ENCODE assay signal across 26 cellular contexts in the genomic region with DNA sequence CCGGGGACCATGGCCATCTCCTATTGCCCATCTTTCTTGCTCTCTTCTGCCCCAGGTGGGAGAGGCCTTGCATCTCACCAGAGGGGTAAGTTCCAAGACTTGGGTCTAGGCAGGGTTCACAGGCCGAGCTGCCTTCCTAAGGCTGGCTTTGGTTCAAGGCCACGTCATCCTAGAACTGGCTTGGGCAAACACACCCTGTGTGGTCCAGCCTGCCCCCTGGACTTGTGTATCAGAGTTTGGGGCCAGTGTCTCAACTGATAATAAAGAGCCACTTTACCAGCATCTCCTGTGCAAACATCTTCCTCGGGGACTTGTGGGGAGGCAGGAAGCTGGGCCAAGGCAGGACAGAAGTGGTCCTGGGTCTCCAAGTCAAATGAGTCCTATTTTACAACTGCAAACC.
"Had no signal": no experiment of that assay in that cellular context is flagged by ENCODE, and none has a peak within 500 bp of the region (broad histone marks: within the 10 kb centered on the region; RNA-seq: fewer than 3 reads in every experiment).

No MANE protein-coding gene starts in this region.

- H3K27me3 Mint-ChIP-seq: activated CD4-positive, alpha-beta T cell treated with anti-CD3 and anti-CD28 coated beads for 36 hours; activated naive CD8-positive, alpha-beta T cell treated with anti-CD3 and anti-CD28 coated beads, Interleukin-2, amount 50 U/mL, for 24 hours; activated T-cell treated with anti-CD3 and anti-CD28 coated beads, Interleukin-2, amount 50 U/mL, for 24 hours; brain had no signal

- FAIRE-seq: K562, RCC 7860 had no signal

- H3K4me1 Mint-ChIP-seq: activated naive CD8-positive, alpha-beta T cell treated with anti-CD3 and anti-CD28 coated beads, Interleukin-2, amount 50 U/mL, for 24 hours had no signal

- H3K4me2 ChIP-seq: SK-N-SH had no signal

- H3K27me3 ChIP-seq: ascending aorta, cardiac muscle cell had no signal

- H3K9ac ChIP-seq: SK-N-SH had no signal

- DNase-seq: activated CD4-positive, alpha-beta T cell treated with anti-CD3 and anti-CD28 coated beads for 36 hours; activated CD4-positive, alpha-beta T cell treated with anti-CD3 and anti-CD28 coated beads, Interleukin-2, amount 50 U/mL, for 1 hour; activated CD8-positive, alpha-beta T cell treated with anti-CD3 and anti-CD28 coated beads, Interleukin-2, amount 10 ng/mL, durations not matched to agents 7 days and 5 days; activated effector memory CD4-positive, alpha-beta T cell treated with anti-CD3 and anti-CD28 coated beads, Interleukin-2, amount 50 U/mL, for 16 hours; activated naive CD4-positive, alpha-beta T cell treated with Interleukin-2 at 50 U/mL for 16 hours; activated naive CD8-positive, alpha-beta T cell treated with anti-CD3 and anti-CD28 coated beads, Interleukin-2, amount 50 U/mL, for 24 hours; activated T-cell treated with anti-CD3 and anti-CD28 coated beads, Interleukin-2, amount 50 U/mL, for 24 hours; amniotic stem cell; Karpas-422; MM.1S; NCI-H1105; NCI-H1436; NCI-H187; NCI-H2081; NCI-H446; NCI-H524; SHP77 treated with DMSO at 0.1 percent for 48 hours; SK-N-SH; T-helper 1 cell had no signal

- H3K27ac ChIP-seq: ascending aorta, cardiac muscle cell, VCaP had no signal

- H3K4me3 Mint-ChIP-seq: activated CD4-positive, alpha-beta T cell treated with anti-CD3 and anti-CD28 coated beads for 36 hours; activated CD8-positive, alpha-beta T cell treated with anti-CD3 and anti-CD28 coated beads, Interleukin-2, amount 10 ng/mL, durations not matched to agents 7 days and 5 days; activated naive CD8-positive, alpha-beta T cell treated with anti-CD3 and anti-CD28 coated beads, Interleukin-2, amount 50 U/mL, for 24 hours; activated T-cell treated with anti-CD3 and anti-CD28 coated beads, Interleukin-2, amount 50 U/mL, for 24 hours; brain had no signal

- H3K4me1 ChIP-seq: ascending aorta had no signal

- H3K4me3 ChIP-seq: ascending aorta, cardiac muscle cell, K562 had no signal

- ATAC-seq: activated CD4-positive, alpha-beta T cell treated with anti-CD3 and anti-CD28 coated beads for 36 hours; activated CD8-positive, alpha-beta T cell treated with anti-CD3 and anti-CD28 coated beads, Interleukin-2, amount 10 ng/mL, durations not matched to agents 7 days and 5 days; activated naive CD8-positive, alpha-beta T cell treated with anti-CD3 and anti-CD28 coated beads, Interleukin-2, amount 50 U/mL, for 24 hours; K562 had no signal

- H3K9me3 ChIP-seq: SK-N-SH had no signal

- H3K27ac Mint-ChIP-seq: activated CD4-positive, alpha-beta T cell treated with anti-CD3 and anti-CD28 coated beads for 36 hours; activated CD8-positive, alpha-beta T cell treated with anti-CD3 and anti-CD28 coated beads, Interleukin-2, amount 10 ng/mL, durations not matched to agents 7 days and 5 days; activated naive CD4-positive, alpha-beta T cell treated with anti-CD3 and anti-CD28 coated beads, Interleukin-2, amount 50 U/mL, for 72 hours; activated naive CD8-positive, alpha-beta T cell treated with anti-CD3 and anti-CD28 coated beads, Interleukin-2, amount 50 U/mL, for 24 hours; activated T-cell treated with anti-CD3 and anti-CD28 coated beads, Interleukin-2, amount 50 U/mL, for 24 hours; brain had no signal

- H3K36me3 ChIP-seq: ascending aorta, cardiac muscle cell had no signal
